Comparison of ENCODE assay signal across 8 cellular contexts in the genomic region with DNA sequence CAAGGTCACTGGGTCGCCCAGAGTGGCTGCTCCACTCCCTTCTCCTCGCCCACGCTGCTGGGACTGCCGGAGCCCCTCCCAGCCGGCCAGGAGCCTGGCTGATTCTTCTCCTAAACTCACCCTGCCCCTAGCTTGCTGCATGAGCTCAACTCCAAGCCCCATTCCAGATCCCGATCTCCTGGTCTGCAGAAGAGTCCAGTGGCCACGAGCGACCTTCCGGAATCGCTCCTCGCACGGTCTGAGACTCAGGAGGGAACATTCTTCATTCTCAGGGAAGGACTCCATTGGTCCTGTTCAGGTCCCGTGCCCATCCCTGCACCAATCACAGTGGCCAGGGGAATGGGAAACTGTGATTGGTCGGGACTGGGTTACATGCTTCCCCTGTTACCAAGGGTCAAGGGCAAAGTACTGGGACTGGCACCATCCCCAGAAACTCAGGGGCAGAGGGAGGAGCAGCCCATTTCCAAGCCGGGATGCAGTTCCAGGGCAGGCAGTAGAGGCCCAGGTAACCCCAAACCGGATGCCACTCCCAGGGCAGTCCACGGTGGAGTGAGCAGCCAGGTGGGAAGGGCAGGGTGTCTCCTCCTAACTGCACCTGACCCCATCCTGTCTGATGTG. TPM values are rescaled to one million over a fixed set of nuclear protein-coding genes. Genes with fewer than 3 reads are reported as not detected.
DNase-seq lines count a peak whose midpoint lies in the region; TF ChIP-seq lines count a peak whose summit lies in the region.

No MANE protein-coding gene starts in this region.

- intact Hi-C loops in testis (cut with DNase I; ENCODE audit: low total_unique reads): no loop called here

- H3K4me3 ChIP-seq in LNCaP clone FGC (ENCODE audit: low read depth, low read length) (no peak overlapping the region; the same call in 1 of the 2 replicates), cardiac fibroblast (replicated peaks in 1 of 2; ENCODE audit: low read depth in 2 of 2, low read length in 2 of 2) (peak overlapping the region in 1 of 2 donors; percentile 34), liver (ENCODE audit: low read depth in 1 of 3, low read length in 3 of 3) (peak overlapping the region in 2 of 3 donors; percentile 18 to 44), testis (peak overlapping the region; percentile 10 to 37)

- no peaks in the 10 kb centered on the region for H3K36me3 ChIP-seq in liver (ENCODE audit: control insufficient read depth in 4 of 4, insufficient read depth in 3 of 4, low read depth in 1 of 4, low read length in 3 of 4)
- no peaks in the 10 kb centered on the region for H3K36me3 ChIP-seq in testis (ENCODE audit: low read depth, missing control alignments)

- peak; percentile 15 for DNase-seq in LNCaP clone FGC (ENCODE audit: low read depth)
- peak; percentile 65 to 79 for DNase-seq in cardiac fibroblast (ENCODE audit: low read depth in 2 of 2)
- peak; percentile 79 for DNase-seq in testis
- DNase-seq in effector CD4-positive, alpha-beta T cell: no peak
- DNase-seq in HPDE6-E6E7 (ENCODE audit: extremely low spot score): no peak
- DNase-seq in KG1 (lab: John Stamatoyannopoulos, UW): no peak
- DNase-seq in NCI-H1105 treated with DMSO at 0.1 percent for 48 hours (lab: John Stamatoyannopoulos, UW): no peak

- no peak overlapping the region for H3K9ac ChIP-seq in liver (ENCODE audit: low read depth in 1 of 2, low read length in 2 of 2)

- WGBS in liver: 52% methylated on average over 17 of the region's 17 CpGs
- WGBS in testis, 2 donors: 21 to 40% methylated on average over 16 of the region's 17 CpGs

- H3K9me3 ChIP-seq in liver (ENCODE audit: control insufficient read depth in 4 of 4, low read length in 3 of 4) (peaks cover 0 to 5% (median 0%) of the 10 kb centered on the region in 4 donors), testis (no peaks in the 10 kb centered on the region)

- TF ChIP-seq RAD21 in liver (IDR thresholded peaks at IDR 0.05): no peak

- H3K27me3 ChIP-seq in liver (ENCODE audit: control insufficient read depth in 4 of 4, insufficient read depth in 4 of 4, low read length in 3 of 4) (no peaks in the 10 kb centered on the region), testis (no peaks in the 10 kb centered on the region)

- TF ChIP-seq CTCF in LNCaP clone FGC (IDR thresholded peaks at IDR 0.05; ENCODE audit: control insufficient read depth, extremely low read depth, insufficient read depth): no peak
- TF ChIP-seq CTCF in cardiac fibroblast (IDR thresholded peaks at IDR 0.05; ENCODE audit: low read depth, low read length): no peak
- no peak for TF ChIP-seq CTCF in liver (IDR thresholded peaks at IDR 0.05; ENCODE audit: low read depth, low read length, missing input control)
- no peak for TF ChIP-seq CTCF in testis (IDR thresholded peaks at IDR 0.05)

- H3K4me1 ChIP-seq in liver (ENCODE audit: control insufficient read depth in 4 of 4, insufficient read depth in 4 of 4, low read length in 3 of 4): peaks cover 0 to 20% (median 10%) of the 10 kb centered on the region in 4 donors
- H3K4me1 ChIP-seq in testis: peaks cover 20% of the 10 kb centered on the region

- TF ChIP-seq POLR2A in testis (IDR thresholded peaks at IDR 0.05): no peak

- H3K27ac ChIP-seq in liver (ENCODE audit: low read depth in 1 of 2, low read length in 2 of 2) (peak overlapping the region; percentile 31 to 78), testis (peak overlapping the region; percentile 70 to 79)

TF ChIP-seq in liver, 16 proteins besides CTCF, POLR2A, EP300 and RAD21:
- TF ChIP-seq RXRA (IDR thresholded peaks at IDR 0.05) (peak in 1 of 2 donors; percentile 28), HNF4A (conservative IDR thresholded peaks at IDR 0.05) (peak; percentile 48 to 50), SP1 (IDR thresholded peaks at IDR 0.05) (peak; percentile 58), HNF4G (IDR thresholded peaks at IDR 0.05) (no peak)

RNA-seq across cellular contexts. Expression of a gene that starts 24.5 kb away (rescaled TPM):
- total RNA-seq in liver: not detected
- polyA plus RNA-seq in liver: not detected
- under 1 TPM in 1 of 2 donors, not detected in 1; 0.24 TPM for total RNA-seq in testis
- 1.6 TPM for polyA plus RNA-seq in testis (ENCODE audit: insufficient read depth, low read depth, low replicate concordance)

Comparison
In these comparisons a context has a peak if more than half of its experiments do, and no peak if none do; other contexts are left out.
1. DNase-seq: peak in LNCaP clone FGC (single experiment), cardiac fibroblast (2 of 2) and testis (single experiment); none in effector CD4-positive, alpha-beta T cell (single experiment), HPDE6-E6E7 (single experiment), KG1 (single experiment) and NCI-H1105 treated with DMSO at 0.1 percent for 48 hours (single experiment).